Comparison of ENCODE assay signal across 2 cellular contexts in the genomic region with DNA sequence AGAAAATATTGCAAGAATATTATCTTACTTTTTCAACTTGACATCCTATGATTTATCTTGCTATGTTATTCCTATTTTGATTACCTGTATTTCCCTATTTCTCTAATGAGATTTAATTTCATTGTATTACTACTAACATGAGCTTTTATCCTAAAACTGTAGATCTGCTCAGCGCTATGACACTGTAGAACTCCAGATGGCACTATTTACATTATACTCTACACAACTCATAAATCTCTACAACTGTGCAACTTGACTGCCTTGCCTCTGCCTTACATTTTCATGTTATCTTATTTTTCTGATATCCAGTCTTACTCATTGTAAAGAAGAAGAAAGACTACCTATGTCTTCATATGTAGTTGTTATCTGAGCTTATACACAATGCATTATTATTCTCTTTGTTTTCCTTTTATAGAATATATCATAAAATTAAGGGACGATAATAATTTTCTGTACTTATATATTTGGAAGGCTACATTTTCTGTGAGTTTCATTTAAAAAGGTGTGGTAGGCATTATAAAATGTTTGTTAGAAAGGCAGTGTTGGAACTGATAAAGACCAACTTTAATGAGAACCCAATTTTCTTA.
TF ChIP-seq lines count a peak whose summit lies in the region.

No MANE protein-coding gene starts in this region.

TF ChIP-seq in HCT116, 20 proteins besides CTCF, POLR2A, EP300 and RAD21:
- TF ChIP-seq SP1 (IDR thresholded peaks at IDR 0.05; ENCODE audit: low read depth) (no peak), POLR2AphosphoS5 (IDR thresholded peaks at IDR 0.05; ENCODE audit: low read depth, low read length) (no peak), ELF1 (IDR thresholded peaks at IDR 0.05; ENCODE audit: borderline replicate concordance, low read depth) (no peak), CBX3 (IDR thresholded peaks at IDR 0.05; ENCODE audit: low read depth) (no peak), TCF7L2 (IDR thresholded peaks at IDR 0.05; ENCODE audit: borderline replicate concordance, extremely low read depth, insufficient read depth, insufficient read length) (no peak), EZH2phosphoT487 (IDR thresholded peaks at IDR 0.05; ENCODE audit: borderline replicate concordance) (no peak), SIN3A (IDR thresholded peaks at IDR 0.05; ENCODE audit: low read depth) (no peak), EZH2 (IDR thresholded peaks at IDR 0.05) (no peak), ZFX (IDR thresholded peaks at IDR 0.05) (no peak), SRF (IDR thresholded peaks at IDR 0.05; ENCODE audit: low read depth) (no peak), YY1 (IDR thresholded peaks at IDR 0.05; ENCODE audit: extremely low read depth, insufficient replicate concordance, low read depth, low read length) (no peak), JUND (IDR thresholded peaks at IDR 0.05) (no peak), ZNF274 (IDR thresholded peaks at IDR 0.05; ENCODE audit: low read depth, low read length) (no peak)
- TF ChIP-seq, protein P1, sequence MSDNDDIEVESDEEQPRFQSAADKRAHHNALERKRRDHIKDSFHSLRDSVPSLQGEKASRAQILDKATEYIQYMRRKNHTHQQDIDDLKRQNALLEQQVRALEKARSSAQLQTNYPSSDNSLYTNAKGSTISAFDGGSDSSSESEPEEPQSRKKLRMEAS (IDR thresholded peaks at IDR 0.05) = no peak

TF ChIP-seq in H1, 55 proteins besides CTCF, POLR2A, EP300 and RAD21:
- no peak for TF ChIP-seq CREB1 (IDR thresholded peaks at IDR 0.05)
- TF ChIP-seq CTBP2 (IDR thresholded peaks at IDR 0.05; ENCODE audit: borderline replicate concordance, insufficient read depth, insufficient read length, low read length) = no peak
- no peak for TF ChIP-seq JUND (IDR thresholded peaks at IDR 0.05; ENCODE audit: low read length)
- no peak for TF ChIP-seq YY1 (IDR thresholded peaks at IDR 0.05; ENCODE audit: low read depth, low read length)
- no peak for TF ChIP-seq CBX5 (IDR thresholded peaks at IDR 0.05; ENCODE audit: low read depth, low read length)
- no peak for TF ChIP-seq GTF2F1 (IDR thresholded peaks at IDR 0.05; ENCODE audit: borderline replicate concordance, low read depth, low read length)
- no peak for TF ChIP-seq GABPA (IDR thresholded peaks at IDR 0.05; ENCODE audit: borderline replicate concordance, insufficient read depth, low read length)
- TF ChIP-seq, protein P1 (IDR thresholded peaks at IDR 0.05) = no peak
- no peak for TF ChIP-seq NRF1 (IDR thresholded peaks at IDR 0.05; ENCODE audit: low read depth, low read length)
- no peak for TF ChIP-seq SP4 (IDR thresholded peaks at IDR 0.05; ENCODE audit: low read length)
